Comparison of ENCODE assay signal across 16 cellular contexts in genomic region chr7:22808140-22808539, GRCh38. TPM values are rescaled to one million over a fixed set of nuclear protein-coding genes. Genes with fewer than 3 reads are reported as not detected.
DNase-seq lines count a peak whose midpoint lies in the region; ATAC-seq, FAIRE-seq and TF ChIP-seq lines count a peak whose summit lies in the region.
"Had no signal": no experiment of that assay in that cellular context is flagged by ENCODE, and none has a peak within 500 bp of the region (broad histone marks: within the 10 kb centered on the region; RNA-seq: fewer than 3 reads in every experiment).

No MANE protein-coding gene starts in this region.

- H3K79me2 ChIP-seq in K562 (ENCODE audit: control insufficient read depth, insufficient read depth, low read length) (no peaks in the 10 kb centered on the region), neural progenitor cell (ENCODE audit: low read depth) (no peaks in the 10 kb centered on the region)

- peaks cover 12% of the 10 kb centered on the region for H3K36me3 Mint-ChIP-seq in neural progenitor cell
- H3K36me3 Mint-ChIP-seq: IgD-negative memory B cell had no signal

- peaks cover 4% of the 10 kb centered on the region; the same call in 1 of the 2 replicates for H3K9me3 ChIP-seq in HUES48 (ENCODE audit: control insufficient read depth, insufficient read depth, low read length)
- H3K9me3 ChIP-seq in K562 (replicated peaks; ENCODE audit: control insufficient read depth, insufficient read depth, low read depth, low read length) = no peaks in the 10 kb centered on the region
- no peaks in the 10 kb centered on the region for H3K9me3 ChIP-seq in neural progenitor cell (ENCODE audit: low read depth)
- H3K9me3 ChIP-seq: A549, BE2C had no signal

- no peak for TF ChIP-seq CTCF in K562 (IDR thresholded peaks at IDR 0.05 in 2 of 3, conservative IDR thresholded peaks at IDR 0.05 in 1 of 3; ENCODE audit: insufficient read depth in 2 of 3, low read depth in 1 of 3, low read length in 3 of 3)
- no peak for TF ChIP-seq CTCF in neural progenitor cell (IDR thresholded peaks at IDR 0.05)

- no peaks in the 10 kb centered on the region for H3K27me3 ChIP-seq in HUES48 (ENCODE audit: control insufficient read depth, insufficient read depth, low read length)
- H3K27me3 ChIP-seq in K562 (ENCODE audit: control insufficient read depth in 2 of 2, insufficient read depth in 2 of 2, low read length in 2 of 2) = no peaks in the 10 kb centered on the region
- H3K27me3 ChIP-seq in neural progenitor cell = no peaks in the 10 kb centered on the region
- H3K27me3 ChIP-seq: BE2C had no signal

- TF ChIP-seq EP300 in K562 (IDR thresholded peaks at IDR 0.05; ENCODE audit: low read length) = no peak

- in situ Hi-C loops in K562 (cut with MboI) = no loop called here

- peak overlapping the region; percentile 34; the same call in 1 of the 2 replicates for H2AFZ ChIP-seq in K562 (ENCODE audit: low read depth, low read length)
- peak overlapping the region; percentile 81 for H2AFZ ChIP-seq in neural progenitor cell (replicated peaks)

- H3K4me3 Mint-ChIP-seq in neural progenitor cell = no peak overlapping the region
- H3K4me3 Mint-ChIP-seq: CD4-positive, alpha-beta memory T cell; IgD-negative memory B cell had no signal

- CTCF ChIA-PET in K562 (lab: Yijun Ruan, JAX; ENCODE audit: low intra/inter-chr PET ratio) = no interaction called here

- no peak overlapping the region for H3K4me3 ChIP-seq in HUES48 (ENCODE audit: low read depth, low read length)
- no peak overlapping the region for H3K4me3 ChIP-seq in K562
- no peak overlapping the region for H3K4me3 ChIP-seq in neural progenitor cell
- H3K4me3 ChIP-seq: A549, GM12878 had no signal

- peaks cover 29% of the 10 kb centered on the region for H3K4me1 Mint-ChIP-seq in neural progenitor cell

- POLR2A ChIA-PET in K562 (lab: Yijun Ruan, JAX) = interaction anchor here (0.7 kb wide), 1 partner anchor 220 kb away, joined by 3 read pairs; no protein-coding TSS in a partner anchor

- H3K9me3 Mint-ChIP-seq in neural progenitor cell = no peaks in the 10 kb centered on the region
- H3K9me3 Mint-ChIP-seq: CD4-positive, alpha-beta memory T cell; IgD-negative memory B cell had no signal

- peaks cover 2% of the 10 kb centered on the region for H3K27me3 Mint-ChIP-seq in neural progenitor cell (ENCODE audit: insufficient read depth, low read depth)
- H3K27me3 Mint-ChIP-seq: IgD-negative memory B cell had no signal

- H3K4me1 ChIP-seq in HUES48 (ENCODE audit: control insufficient read depth, insufficient read depth, low read length) (peaks cover 59% of the 10 kb centered on the region), K562 (replicated peaks in 1 of 2; ENCODE audit: control insufficient read depth in 2 of 2, insufficient read depth in 2 of 2, low read length in 2 of 2) (peaks cover 0 to 5% of the 10 kb centered on the region in 2 experiments; a peak in 2 of 5 replicates), neural progenitor cell (peaks cover 6% of the 10 kb centered on the region)
- H3K4me1 ChIP-seq: A549, BE2C had no signal

- no peaks in the 10 kb centered on the region for H3K9me1 ChIP-seq in K562 (ENCODE audit: control insufficient read depth, insufficient read depth, low read length)

- no peaks in the 10 kb centered on the region for H4K20me1 ChIP-seq in K562 (replicated peaks; ENCODE audit: control insufficient read depth, insufficient read depth, low read length)
- no peaks in the 10 kb centered on the region for H4K20me1 ChIP-seq in neural progenitor cell (ENCODE audit: low read depth)

- TF ChIP-seq POLR2A in K562 (conservative IDR thresholded peaks at IDR 0.05) = no peak

- no peak for FAIRE-seq in K562 (lab: Jason Lieb, UNC)
- FAIRE-seq: A549, GM12878 had no signal

- intact Hi-C loops in K562 (cut with micrococcal nuclease) = no loop called here

- no TSS peak for BruUV-seq in K562 (replicated peaks; lab: Mats Ljungman, UMichigan)

- DNase-seq in K562 (ENCODE audit: extremely low read depth in 1 of 4, low spot score in 3 of 4) (no peak), neural progenitor cell (ENCODE audit: low spot score) (no peak), amygdala (lab: John Stamatoyannopoulos, UW) (no peak)
- DNase-seq in activated naive CD4-positive, alpha-beta T cell treated with Interleukin-2 at 50 U/mL for 16 hours = no peak
- no peak for DNase-seq in stimulated activated CD4-positive, alpha-beta T cell treated with anti-CD3 and anti-CD28 coated beads, Interleukin-12 subunit alpha, Interleukin-12 subunit beta, amount 100 ng/mL, for 4 hours
- DNase-seq: BE2C; CD4-positive, alpha-beta memory T cell; DMS79; GOT3; HCEC 1CT had no signal

- WGBS in K562 (ENCODE audit: insufficient coverage, low coverage, missing lambda C conversion rate) = 25% methylated on average over 6 of the region's 6 CpGs

- peaks cover 4% of the 10 kb centered on the region for H3F3A ChIP-seq in neural progenitor cell (ENCODE audit: low read depth)

- no peak overlapping the region for H3K27ac Mint-ChIP-seq in neural progenitor cell
- H3K27ac Mint-ChIP-seq: IgD-negative memory B cell had no signal

- no peak for TF ChIP-seq RAD21 in K562 (CRISPR knock-in tag; conservative IDR thresholded peaks at IDR 0.05 in 1 of 2, IDR thresholded peaks at IDR 0.05 in 1 of 2)

- peak overlapping the region; percentile 63 for H3K27ac ChIP-seq in HUES48 (ENCODE audit: low read depth, low read length)
- H3K27ac ChIP-seq in K562 (ENCODE audit: extremely low read depth, low read depth, low read length) = no peak overlapping the region
- no peak overlapping the region for H3K27ac ChIP-seq in neural progenitor cell
- H3K27ac ChIP-seq: A549, C4-2B, HL-60 had no signal

- H3K4me2 ChIP-seq in K562 (ENCODE audit: insufficient read depth, low read length) = no peak overlapping the region
- no peak overlapping the region for H3K4me2 ChIP-seq in neural progenitor cell
- H3K4me2 ChIP-seq: A549 had no signal

- H3K36me3 ChIP-seq in HUES48 (ENCODE audit: control insufficient read depth, insufficient read depth, low read length) (peaks cover 15% of the 10 kb centered on the region), K562 (ENCODE audit: control insufficient read depth, insufficient read depth, low read length) (peaks cover 15% of the 10 kb centered on the region), neural progenitor cell (peaks cover 2% of the 10 kb centered on the region)

- peak; percentile 71 for ATAC-seq in K562
- ATAC-seq: GM12878 had no signal

- H3K9ac ChIP-seq in HUES48 (ENCODE audit: low read depth, low read length) = no peak overlapping the region
- no peak overlapping the region for H3K9ac ChIP-seq in K562 (ENCODE audit: insufficient read depth in 1 of 2, low read depth in 2 of 2, low read length in 2 of 2)
- no peak overlapping the region for H3K9ac ChIP-seq in neural progenitor cell

TF ChIP-seq in K562, 482 proteins besides CTCF, POLR2A, EP300 and RAD21 (continues in another document):
- TF ChIP-seq MEF2A (IDR thresholded peaks at IDR 0.05; ENCODE audit: control insufficient read depth, low read depth, low read length) (no peak), BMI1 (IDR thresholded peaks at IDR 0.05; ENCODE audit: low read length) (no peak), ETS2 (tag; IDR thresholded peaks at IDR 0.05; ENCODE audit: borderline replicate concordance, poor library complexity, severe bottlenecking) (no peak), CCNT2 (IDR thresholded peaks at IDR 0.05; ENCODE audit: borderline replicate concordance, extremely low read depth, insufficient read length, low read depth, low read length) (no peak), ARID3B (CRISPR knock-in tag; IDR thresholded peaks at IDR 0.05; ENCODE audit: borderline replicate concordance) (no peak), CREB5 (CRISPR knock-in tag; IDR thresholded peaks at IDR 0.05) (no peak), ZFP1 (CRISPR knock-in tag; IDR thresholded peaks at IDR 0.05) (no peak)

RNA-seq across cellular contexts. Expression of gene TOMM7, which starts 14.5 kb away (rescaled TPM):
- 33.0 and 56.7 TPM in 2 replicates for total RNA-seq in K562 (2011; cell fraction: chromatin; rRNA removed; ENCODE audit: low replicate concordance)
- total RNA-seq in K562 (2011; cell fraction: nucleolus; rRNA removed) = 99.1 and 138 TPM in 2 replicates
- 91.9 and 144 TPM in 2 replicates for total RNA-seq in K562 (2011; cell fraction: nucleoplasm; rRNA removed)
- 254 and 299 TPM in 2 replicates for total RNA-seq in K562 (2014; rRNA removed)
- 527 and 643 TPM in 2 replicates for total RNA-seq in K562 (2014; rRNA removed; fragmentation: Illumina TruSeq; extraction: Trizol)
- total RNA-seq in K562 (2015; rRNA removed; fragmentation: Illumina TruSeq; extraction: Trizol) = 301 and 309 TPM in 2 replicates
- 421 and 457 TPM in 2 replicates for total RNA-seq in K562 (2021)
- polyA plus RNA-seq in K562 (2011; rRNA removed) = 1,717 and 2,316 TPM in 2 replicates
- polyA plus RNA-seq in K562 (2011; cell fraction: cytosol; rRNA removed) = 211 and 453 TPM in 2 replicates
- polyA plus RNA-seq in K562 (2011; cell fraction: nucleus; rRNA removed) = 114 and 243 TPM in 2 replicates
- 614 and 759 TPM in 2 replicates for polyA plus RNA-seq in K562 (2012)
- polyA plus RNA-seq in K562 (2014; fragmentation: Illumina TruSeq; extraction: Trizol) = 263 and 283 TPM in 2 replicates
- polyA plus RNA-seq in K562 (2014; fragmentation: Nextera tagmentation; extraction: Ambion mirVana) = 100 to 1,000 TPM; 787 to 797 TPM
- 564 and 638 TPM in 2 replicates for polyA plus RNA-seq in K562 (2014; rRNA removed)
- 96.8 and 124 TPM in 2 replicates for polyA minus RNA-seq in K562 (2011; rRNA and poly(A)+ RNA removed)
- polyA minus RNA-seq in K562 (2011; cell fraction: cytosol; rRNA and poly(A)+ RNA removed) = 53.5 and 72.6 TPM in 2 replicates
- polyA minus RNA-seq in K562 (2011; cell fraction: nucleus; rRNA and poly(A)+ RNA removed) = 31.4 and 79.2 TPM in 2 replicates
- 75.4 and 89.9 TPM in 2 replicates for total RNA-seq in neural progenitor cell (ENCODE audit: low replicate concordance)
